Comparison of ENCODE assay signal across 1 cellular context in the genomic region with DNA sequence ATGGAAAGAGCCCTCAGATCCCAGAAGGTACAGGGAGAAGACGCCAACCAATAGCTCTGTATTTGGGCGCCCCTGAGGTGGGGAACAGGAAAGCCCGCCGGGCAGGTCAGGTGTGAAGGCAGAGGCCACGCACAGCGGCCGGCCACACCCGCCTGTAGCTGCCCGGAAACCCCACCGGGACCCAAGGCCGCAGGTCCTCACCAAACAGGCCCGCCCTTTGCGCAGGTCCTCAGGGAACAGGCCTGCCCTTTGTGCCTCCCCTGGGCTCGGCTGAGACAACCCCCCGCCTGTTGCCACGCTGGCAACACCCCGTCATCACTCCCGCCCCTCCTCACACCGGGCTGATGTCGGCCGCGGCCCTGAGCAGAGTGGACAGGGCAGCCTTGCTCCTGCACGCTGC.
TF ChIP-seq lines count a peak whose summit lies in the region.

No MANE protein-coding gene starts in this region.

TF ChIP-seq in HepG2, 621 proteins besides CTCF, POLR2A, EP300 and RAD21 (continued from another document and continues in another):
- TF ChIP-seq, protein P1, sequence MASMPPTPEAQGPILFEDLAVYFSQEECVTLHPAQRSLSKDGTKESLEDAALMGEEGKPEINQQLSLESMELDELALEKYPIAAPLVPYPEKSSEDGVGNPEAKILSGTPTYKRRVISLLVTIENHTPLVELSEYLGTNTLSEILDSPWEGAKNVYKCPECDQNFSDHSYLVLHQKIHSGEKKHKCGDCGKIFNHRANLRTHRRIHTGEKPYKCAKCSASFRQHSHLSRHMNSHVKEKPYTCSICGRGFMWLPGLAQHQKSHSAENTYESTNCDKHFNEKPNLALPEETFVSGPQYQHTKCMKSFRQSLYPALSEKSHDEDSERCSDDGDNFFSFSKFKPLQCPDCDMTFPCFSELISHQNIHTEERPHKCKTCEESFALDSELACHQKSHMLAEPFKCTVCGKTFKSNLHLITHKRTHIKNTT (CRISPR knock-in tag; IDR thresholded peaks at IDR 0.05): no peak
- TF ChIP-seq MAZ (IDR thresholded peaks at IDR 0.05; ENCODE audit: borderline replicate concordance, low read depth, low read length) (no peak), MAZ (CRISPR knock-in tag; IDR thresholded peaks at IDR 0.05; ENCODE audit: low read depth) (no peak), MXI1 (IDR thresholded peaks at IDR 0.05; ENCODE audit: borderline replicate concordance, low read depth, low read length) (no peak), PHF5A (CRISPR knock-in tag; IDR thresholded peaks at IDR 0.05; ENCODE audit: low read depth, unreplicated experiment) (no peak), SALL1 (CRISPR knock-in tag; IDR thresholded peaks at IDR 0.05) (0 out of 2 replicates have a peak, but pooled peaks have one; percentile 30), FOXA3 (CRISPR knock-in tag; IDR thresholded peaks at IDR 0.05) (no peak), NFRKB (IDR thresholded peaks at IDR 0.05) (no peak), REXO4 (CRISPR knock-in tag; IDR thresholded peaks at IDR 0.05; ENCODE audit: borderline replicate concordance) (no peak), NRL (CRISPR knock-in tag; IDR thresholded peaks at IDR 0.05; ENCODE audit: borderline replicate concordance) (no peak), GTF2F1 (IDR thresholded peaks at IDR 0.05; ENCODE audit: low read length) (no peak), DNMT1 (CRISPR knock-in tag; IDR thresholded peaks at IDR 0.05) (no peak), TAF1 (CRISPR knock-in tag; IDR thresholded peaks at IDR 0.05) (peak; percentile 31; the same call in 1 of the 2 replicates), GABPB1 (CRISPR knock-in tag; IDR thresholded peaks at IDR 0.05) (peak; percentile 60; the same call in 1 of the 2 replicates), KDM5B (CRISPR knock-in tag; IDR thresholded peaks at IDR 0.05; ENCODE audit: borderline replicate concordance) (no peak), NKX3-1 (CRISPR knock-in tag; IDR thresholded peaks at IDR 0.05) (no peak), ZNF616 (CRISPR knock-in tag; IDR thresholded peaks at IDR 0.05; ENCODE audit: low read depth) (no peak), PAXIP1 (CRISPR knock-in tag; conservative IDR thresholded peaks at IDR 0.05) (peak; percentile 43), ERF (CRISPR knock-in tag; IDR thresholded peaks at IDR 0.05) (peak; percentile 50; the same call in 1 of the 2 replicates), ZKSCAN1 (IDR thresholded peaks at IDR 0.05; ENCODE audit: low read length) (no peak), SALL2 (CRISPR knock-in tag; IDR thresholded peaks at IDR 0.05) (no peak), CEBPZ (IDR thresholded peaks at IDR 0.05; ENCODE audit: low read length) (no peak), GPBP1L1 (CRISPR knock-in tag; IDR thresholded peaks at IDR 0.05) (no peak), CHD4 (IDR thresholded peaks at IDR 0.05; ENCODE audit: borderline replicate concordance, low read length) (no peak), ZBTB8A (CRISPR knock-in tag; IDR thresholded peaks at IDR 0.05; ENCODE audit: borderline replicate concordance, low read depth) (no peak), KLF6 (CRISPR knock-in tag; IDR thresholded peaks at IDR 0.05) (no peak), ZFYVE20 (CRISPR knock-in tag; IDR thresholded peaks at IDR 0.05; ENCODE audit: borderline replicate concordance, low read depth) (no peak), ZNF768 (CRISPR knock-in tag; IDR thresholded peaks at IDR 0.05) (0 out of 2 replicates have a peak, but pooled peaks have one; percentile 4), SUZ12 (IDR thresholded peaks at IDR 0.05; ENCODE audit: low read depth, low read length) (no peak), SETDB1 (CRISPR knock-in tag; IDR thresholded peaks at IDR 0.05; ENCODE audit: borderline replicate concordance) (no peak), ZNF333 (CRISPR knock-in tag; IDR thresholded peaks at IDR 0.05; ENCODE audit: borderline replicate concordance) (no peak), HOXA7 (CRISPR knock-in tag; IDR thresholded peaks at IDR 0.05) (no peak), RORA (CRISPR knock-in tag; IDR thresholded peaks at IDR 0.05) (no peak), ZFX (CRISPR knock-in tag; IDR thresholded peaks at IDR 0.05; ENCODE audit: low read depth) (peak; percentile 81), PHF8 (CRISPR knock-in tag; IDR thresholded peaks at IDR 0.05) (peak; percentile 27; the same call in 1 of the 2 replicates), ZNF563 (CRISPR knock-in tag; IDR thresholded peaks at IDR 0.05) (peak; percentile 73; the same call in 1 of the 2 replicates), GABPA (IDR thresholded peaks at IDR 0.05; ENCODE audit: low read depth, low read length) (no peak), GABPA (CRISPR knock-in tag; IDR thresholded peaks at IDR 0.05; ENCODE audit: low read depth) (no peak), UBTF (CRISPR knock-in tag; IDR thresholded peaks at IDR 0.05) (peak; percentile 32; the same call in 1 of the 2 replicates), ZNF281 (CRISPR knock-in tag; IDR thresholded peaks at IDR 0.05; ENCODE audit: borderline replicate concordance) (peak; percentile 33; the same call in 1 of the 2 replicates), FOXO1 (CRISPR knock-in tag; IDR thresholded peaks at IDR 0.05) (peak; percentile 38; the same call in 1 of the 2 replicates)
- TF ChIP-seq, protein P2, sequence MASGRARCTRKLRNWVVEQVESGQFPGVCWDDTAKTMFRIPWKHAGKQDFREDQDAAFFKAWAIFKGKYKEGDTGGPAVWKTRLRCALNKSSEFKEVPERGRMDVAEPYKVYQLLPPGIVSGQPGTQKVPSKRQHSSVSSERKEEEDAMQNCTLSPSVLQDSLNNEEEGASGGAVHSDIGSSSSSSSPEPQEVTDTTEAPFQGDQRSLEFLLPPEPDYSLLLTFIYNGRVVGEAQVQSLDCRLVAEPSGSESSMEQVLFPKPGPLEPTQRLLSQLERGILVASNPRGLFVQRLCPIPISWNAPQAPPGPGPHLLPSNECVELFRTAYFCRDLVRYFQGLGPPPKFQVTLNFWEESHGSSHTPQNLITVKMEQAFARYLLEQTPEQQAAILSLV (CRISPR knock-in tag; IDR thresholded peaks at IDR 0.05; ENCODE audit: borderline replicate concordance): no peak
